Comparison of ENCODE assay signal across 14 cellular contexts in the genomic region with DNA sequence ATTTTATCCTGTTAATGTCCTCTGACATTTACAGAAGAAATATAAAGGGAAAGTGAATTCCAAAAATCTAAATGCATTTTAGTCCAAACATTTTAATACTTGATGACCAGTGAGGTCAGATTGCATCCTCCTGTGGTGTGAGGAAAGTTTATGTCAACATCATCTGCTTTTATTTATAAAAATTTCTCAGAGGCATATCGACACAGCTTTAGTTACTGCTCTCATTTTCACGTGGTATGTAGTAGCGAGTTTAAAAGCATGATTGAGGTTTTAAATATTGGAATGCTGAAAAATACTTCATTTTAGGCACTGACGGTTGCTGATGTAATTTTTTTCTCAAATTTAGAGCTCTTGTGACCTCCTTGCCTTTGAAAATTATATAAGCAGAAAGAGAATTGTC.
DNase-seq lines count a peak whose midpoint lies in the region; ATAC-seq and TF ChIP-seq lines count a peak whose summit lies in the region.
"Had no signal": no experiment of that assay in that cellular context is flagged by ENCODE, and none has a peak within 500 bp of the region (broad histone marks: within the 10 kb centered on the region; RNA-seq: fewer than 3 reads in every experiment).

No MANE protein-coding gene starts in this region.

- TF ChIP-seq POLR2A in ovary (IDR thresholded peaks at IDR 0.05): no peak

- no peak overlapping the region for H3K9ac ChIP-seq in skeletal muscle satellite cell (ENCODE audit: low read depth, low read length)

- no peak overlapping the region for H3K27ac ChIP-seq in lower lobe of right lung
- H3K27ac ChIP-seq in ovary: no peak overlapping the region
- H3K27ac ChIP-seq: epithelial cell of prostate had no signal

- peak; percentile 6 for DNase-seq in EL
- peak; percentile 73 for DNase-seq in fibroblast of mammary gland (ENCODE audit: low read depth)
- DNase-seq in lower lobe of right lung: no peak
- DNase-seq in ovary: no peak
- DNase-seq in SKM-1 (lab: John Stamatoyannopoulos, UW; ENCODE audit: unreplicated experiment): no peak
- DNase-seq: activated CD4-positive, alpha-beta T cell treated with anti-CD3 and anti-CD28 coated beads, Interleukin-2, amount 50 U/mL, for 1 hour; DMS53; NCI-H1436 treated with DMSO at 0.1 percent for 48 hours; NCI-H2227 treated with DMSO at 0.1 percent for 48 hours; posterior cingulate gyrus; SHP77 treated with DMSO at 0.1 percent for 48 hours had no signal

- no peak for TF ChIP-seq CTCF in fibroblast of mammary gland (conservative IDR thresholded peaks at IDR 0.05; ENCODE audit: control insufficient read depth, insufficient read depth, low read depth, low read length)
- no peak for TF ChIP-seq CTCF in lower lobe of right lung (IDR thresholded peaks at IDR 0.05)
- TF ChIP-seq CTCF in ovary (IDR thresholded peaks at IDR 0.05): no peak

- H3K9me3 ChIP-seq in skeletal muscle satellite cell (replicated peaks; ENCODE audit: low read length) (no peaks in the 10 kb centered on the region), lower lobe of right lung (no peaks in the 10 kb centered on the region), ovary (no peaks in the 10 kb centered on the region)

- H3K4me1 ChIP-seq in skeletal muscle satellite cell (ENCODE audit: control insufficient read depth, insufficient read depth, low read length) (peaks cover 40% of the 10 kb centered on the region), lower lobe of right lung (no peaks in the 10 kb centered on the region), ovary (ENCODE audit: insufficient read depth) (no peaks in the 10 kb centered on the region)

- H3K36me3 ChIP-seq in skeletal muscle satellite cell (ENCODE audit: insufficient read depth, low read length): no peaks in the 10 kb centered on the region
- no peaks in the 10 kb centered on the region for H3K36me3 ChIP-seq in lower lobe of right lung
- no peaks in the 10 kb centered on the region for H3K36me3 ChIP-seq in ovary

- H3K4me3 ChIP-seq in fibroblast of mammary gland (ENCODE audit: control insufficient read depth, low read depth, low read length) (no peak overlapping the region), skeletal muscle satellite cell (ENCODE audit: low read length) (no peak overlapping the region), lower lobe of right lung (no peak overlapping the region), ovary (no peak overlapping the region)

- ATAC-seq in SK-N-SH treated with all-trans-retinoic acid at 6 μM for 48 hours: peak; percentile 80
- no peak for ATAC-seq in lower lobe of right lung

- H3K4me2 ChIP-seq in skeletal muscle satellite cell (ENCODE audit: low read length): peak overlapping the region; percentile 5

- WGBS in ovary, 3 donors: 19 to 44% (median 42%) methylated on average over 4 of the region's 4 CpGs

- no peak for TF ChIP-seq EP300 in ovary (IDR thresholded peaks at IDR 0.05)

- intact Hi-C loops in lower lobe of right lung (cut with DNase I) (no loop called here), ovary (cut with DNase I) (no loop called here)

- peaks cover 31% of the 10 kb centered on the region for H3K27me3 ChIP-seq in skeletal muscle satellite cell (ENCODE audit: control insufficient read depth, insufficient read depth, low read length)
- H3K27me3 ChIP-seq in lower lobe of right lung (ENCODE audit: low read depth): no peaks in the 10 kb centered on the region
- H3K27me3 ChIP-seq in ovary: no peaks in the 10 kb centered on the region

TF ChIP-seq in SK-N-SH treated with all-trans-retinoic acid at 6 μM for 48 hours, 23 proteins besides CTCF, POLR2A, EP300 and RAD21:
- TF ChIP-seq RARB (CRISPR knock-in tag; IDR thresholded peaks at IDR 0.05) (peak; percentile 68; the same call in 1 of the 2 replicates), ARNTL (CRISPR knock-in tag; IDR thresholded peaks at IDR 0.05; ENCODE audit: borderline replicate concordance, low read depth) (no peak), GLIS3 (CRISPR knock-in tag; IDR thresholded peaks at IDR 0.05) (no peak), ZFP3 (CRISPR knock-in tag; IDR thresholded peaks at IDR 0.05) (no peak), ZNF8 (CRISPR knock-in tag; IDR thresholded peaks at IDR 0.05) (no peak), TCF4 (CRISPR knock-in tag; IDR thresholded peaks at IDR 0.05; ENCODE audit: borderline replicate concordance) (no peak), ZNF565 (CRISPR knock-in tag; conservative IDR thresholded peaks at IDR 0.05; ENCODE audit: low read depth) (no peak), ISL1 (CRISPR knock-in tag; IDR thresholded peaks at IDR 0.05) (no peak), BACH2 (CRISPR knock-in tag; IDR thresholded peaks at IDR 0.05; ENCODE audit: borderline replicate concordance) (no peak), TOX (CRISPR knock-in tag; IDR thresholded peaks at IDR 0.05; ENCODE audit: borderline replicate concordance) (peak; percentile 98), SNAI2 (CRISPR knock-in tag; IDR thresholded peaks at IDR 0.05) (no peak), ZNF70 (CRISPR knock-in tag; IDR thresholded peaks at IDR 0.05) (no peak), CSDC2 (CRISPR knock-in tag; IDR thresholded peaks at IDR 0.05) (no peak), ZFP30 (CRISPR knock-in tag; IDR thresholded peaks at IDR 0.05) (no peak)
- TF ChIP-seq, protein P1, sequence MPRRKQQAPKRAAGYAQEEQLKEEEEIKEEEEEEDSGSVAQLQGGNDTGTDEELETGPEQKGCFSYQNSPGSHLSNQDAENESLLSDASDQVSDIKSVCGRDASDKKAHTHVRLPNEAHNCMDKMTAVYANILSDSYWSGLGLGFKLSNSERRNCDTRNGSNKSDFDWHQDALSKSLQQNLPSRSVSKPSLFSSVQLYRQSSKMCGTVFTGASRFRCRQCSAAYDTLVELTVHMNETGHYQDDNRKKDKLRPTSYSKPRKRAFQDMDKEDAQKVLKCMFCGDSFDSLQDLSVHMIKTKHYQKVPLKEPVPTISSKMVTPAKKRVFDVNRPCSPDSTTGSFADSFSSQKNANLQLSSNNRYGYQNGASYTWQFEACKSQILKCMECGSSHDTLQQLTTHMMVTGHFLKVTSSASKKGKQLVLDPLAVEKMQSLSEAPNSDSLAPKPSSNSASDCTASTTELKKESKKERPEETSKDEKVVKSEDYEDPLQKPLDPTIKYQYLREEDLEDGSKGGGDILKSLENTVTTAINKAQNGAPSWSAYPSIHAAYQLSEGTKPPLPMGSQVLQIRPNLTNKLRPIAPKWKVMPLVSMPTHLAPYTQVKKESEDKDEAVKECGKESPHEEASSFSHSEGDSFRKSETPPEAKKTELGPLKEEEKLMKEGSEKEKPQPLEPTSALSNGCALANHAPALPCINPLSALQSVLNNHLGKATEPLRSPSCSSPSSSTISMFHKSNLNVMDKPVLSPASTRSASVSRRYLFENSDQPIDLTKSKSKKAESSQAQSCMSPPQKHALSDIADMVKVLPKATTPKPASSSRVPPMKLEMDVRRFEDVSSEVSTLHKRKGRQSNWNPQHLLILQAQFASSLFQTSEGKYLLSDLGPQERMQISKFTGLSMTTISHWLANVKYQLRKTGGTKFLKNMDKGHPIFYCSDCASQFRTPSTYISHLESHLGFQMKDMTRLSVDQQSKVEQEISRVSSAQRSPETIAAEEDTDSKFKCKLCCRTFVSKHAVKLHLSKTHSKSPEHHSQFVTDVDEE (CRISPR knock-in tag; IDR thresholded peaks at IDR 0.05): no peak
- TF ChIP-seq, protein P2, sequence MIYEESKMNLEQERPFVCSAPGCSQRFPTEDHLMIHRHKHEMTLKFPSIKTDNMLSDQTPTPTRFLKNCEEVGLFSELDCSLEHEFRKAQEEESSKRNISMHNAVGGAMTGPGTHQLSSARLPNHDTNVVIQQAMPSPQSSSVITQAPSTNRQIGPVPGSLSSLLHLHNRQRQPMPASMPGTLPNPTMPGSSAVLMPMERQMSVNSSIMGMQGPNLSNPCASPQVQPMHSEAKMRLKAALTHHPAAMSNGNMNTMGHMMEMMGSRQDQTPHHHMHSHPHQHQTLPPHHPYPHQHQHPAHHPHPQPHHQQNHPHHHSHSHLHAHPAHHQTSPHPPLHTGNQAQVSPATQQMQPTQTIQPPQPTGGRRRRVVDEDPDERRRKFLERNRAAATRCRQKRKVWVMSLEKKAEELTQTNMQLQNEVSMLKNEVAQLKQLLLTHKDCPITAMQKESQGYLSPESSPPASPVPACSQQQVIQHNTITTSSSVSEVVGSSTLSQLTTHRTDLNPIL (CRISPR knock-in tag; IDR thresholded peaks at IDR 0.05; ENCODE audit: low read depth): no peak
- TF ChIP-seq, protein P3, sequence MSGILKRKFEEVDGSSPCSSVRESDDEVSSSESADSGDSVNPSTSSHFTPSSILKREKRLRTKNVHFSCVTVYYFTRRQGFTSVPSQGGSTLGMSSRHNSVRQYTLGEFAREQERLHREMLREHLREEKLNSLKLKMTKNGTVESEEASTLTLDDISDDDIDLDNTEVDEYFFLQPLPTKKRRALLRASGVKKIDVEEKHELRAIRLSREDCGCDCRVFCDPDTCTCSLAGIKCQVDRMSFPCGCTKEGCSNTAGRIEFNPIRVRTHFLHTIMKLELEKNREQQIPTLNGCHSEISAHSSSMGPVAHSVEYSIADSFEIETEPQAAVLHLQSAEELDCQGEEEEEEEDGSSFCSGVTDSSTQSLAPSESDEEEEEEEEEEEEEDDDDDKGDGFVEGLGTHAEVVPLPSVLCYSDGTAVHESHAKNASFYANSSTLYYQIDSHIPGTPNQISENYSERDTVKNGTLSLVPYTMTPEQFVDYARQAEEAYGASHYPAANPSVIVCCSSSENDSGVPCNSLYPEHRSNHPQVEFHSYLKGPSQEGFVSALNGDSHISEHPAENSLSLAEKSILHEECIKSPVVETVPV (CRISPR knock-in tag; IDR thresholded peaks at IDR 0.05): no peak
- TF ChIP-seq, protein P4, sequence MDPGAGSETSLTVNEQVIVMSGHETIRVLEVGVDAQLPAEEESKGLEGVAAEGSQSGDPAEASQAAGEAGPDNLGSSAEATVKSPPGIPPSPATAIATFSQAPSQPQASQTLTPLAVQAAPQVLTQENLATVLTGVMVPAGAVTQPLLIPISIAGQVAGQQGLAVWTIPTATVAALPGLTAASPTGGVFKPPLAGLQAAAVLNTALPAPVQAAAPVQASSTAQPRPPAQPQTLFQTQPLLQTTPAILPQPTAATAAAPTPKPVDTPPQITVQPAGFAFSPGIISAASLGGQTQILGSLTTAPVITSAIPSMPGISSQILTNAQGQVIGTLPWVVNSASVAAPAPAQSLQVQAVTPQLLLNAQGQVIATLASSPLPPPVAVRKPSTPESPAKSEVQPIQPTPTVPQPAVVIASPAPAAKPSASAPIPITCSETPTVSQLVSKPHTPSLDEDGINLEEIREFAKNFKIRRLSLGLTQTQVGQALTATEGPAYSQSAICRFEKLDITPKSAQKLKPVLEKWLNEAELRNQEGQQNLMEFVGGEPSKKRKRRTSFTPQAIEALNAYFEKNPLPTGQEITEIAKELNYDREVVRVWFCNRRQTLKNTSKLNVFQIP (CRISPR knock-in tag; IDR thresholded peaks at IDR 0.05; ENCODE audit: borderline replicate concordance, low read depth): peak; percentile 16; the same call in 1 of the 2 replicates

Comparison
In these comparisons a context has a peak if more than half of its experiments do, and no peak if none do; other contexts are left out.
1. DNase-seq: peak in EL (single experiment) and fibroblast of mammary gland (single experiment); none in lower lobe of right lung (single experiment), ovary (0 of 5) and SKM-1 (single experiment).